Comparison of ENCODE assay signal across 10 cellular contexts in genomic region chr1:43269627-43270375, GRCh38. TPM values are rescaled to one million over a fixed set of nuclear protein-coding genes. Genes with fewer than 3 reads are reported as not detected.
DNase-seq lines count a peak whose midpoint lies in the region; ATAC-seq, FAIRE-seq and TF ChIP-seq lines count a peak whose summit lies in the region.
"Had no signal": no experiment of that assay in that cellular context is flagged by ENCODE, and none has a peak within 500 bp of the region (broad histone marks: within the 10 kb centered on the region; RNA-seq: fewer than 3 reads in every experiment).

Gene TMEM125, plus strand, starts transcription at chr1:43269983. Its CDS starts 2,740 bp downstream, at chr1:43272723.

- no peak within 1 kb of the TSS for H3K27ac ChIP-seq in A673 (ENCODE audit: low read depth, low read length, poor library complexity, severe bottlenecking)
- peak within 1 kb of the TSS; percentile 86 for H3K27ac ChIP-seq in GM23338 (ENCODE audit: low read depth)

- H4K20me1 ChIP-seq in GM23338 (replicated peaks; ENCODE audit: insufficient read depth), result no peaks in the 10 kb centered on the region

- H3K9me3 Mint-ChIP-seq in GM23338 (peaks cover 16% of the 10 kb centered on the region), mesothelial cell of epicardium (peaks cover 7% of the 10 kb centered on the region)

- peak within 1 kb of the TSS; percentile 38 for H2AFZ ChIP-seq in GM23338

- peak within 1 kb of the TSS; percentile 85 for H3K4me2 ChIP-seq in GM23338

- H3K27me3 Mint-ChIP-seq in GM23338 (ENCODE audit: insufficient read depth, low read depth, poor library complexity) (peaks cover 7% of the 10 kb centered on the region), mesothelial cell of epicardium (ENCODE audit: low read depth) (peaks cover 3% of the 10 kb centered on the region)

- intact Hi-C loops in A673 (cut with micrococcal nuclease; ENCODE audit: unreplicated experiment), result no loop called here

- H3K4me3 Mint-ChIP-seq in GM23338, result peak within 1 kb of the TSS; percentile 94
- peak within 1 kb of the TSS; percentile 77 for H3K4me3 Mint-ChIP-seq in mesothelial cell of epicardium

- CTCF ChIA-PET in A673 (lab: Charles Lee), result no interaction called here

- TF ChIP-seq POLR2A in GM12891 (IDR thresholded peaks at IDR 0.05; ENCODE audit: low read depth, low read length), result no peak

- H3K4me1 ChIP-seq in A673 (ENCODE audit: insufficient read depth, low read length, poor library complexity, severe bottlenecking) (peaks cover 9% of the 10 kb centered on the region), GM23338 (ENCODE audit: insufficient read depth) (peaks cover 16% of the 10 kb centered on the region)

- H3K4me1 Mint-ChIP-seq in GM23338 (peaks cover 30% of the 10 kb centered on the region), mesothelial cell of epicardium (peaks cover 33% of the 10 kb centered on the region)

- BruUV-seq in A673 (replicated peaks; lab: Mats Ljungman, UMichigan), result no TSS peak

- peak within 1 kb of the TSS; percentile 15 for H3K4me3 ChIP-seq in A673 (ENCODE audit: low read depth, low read length, poor library complexity, severe bottlenecking)
- peak within 1 kb of the TSS; percentile 59 for H3K4me3 ChIP-seq in GM23338
- H3K4me3 ChIP-seq in choroid plexus epithelial cell (ENCODE audit: low read depth, low read length), result peak within 1 kb of the TSS; percentile 27

- H3K79me2 ChIP-seq in GM23338 (replicated peaks; ENCODE audit: insufficient read depth), result 0 out of 2 replicates have a peak, but pooled peaks cover 3% of the 10 kb centered on the region

- H3F3A ChIP-seq in GM23338 (replicated peaks; ENCODE audit: low read depth), result 0 out of 2 replicates have a peak, but pooled peaks cover 5% of the 10 kb centered on the region

- FAIRE-seq in GM12891 (lab: Jason Lieb, UNC), result no peak

- no peak for TF ChIP-seq CTCF in A673 (conservative IDR thresholded peaks at IDR 0.05; ENCODE audit: low read depth, low read length)
- TF ChIP-seq CTCF in GM23338 (conservative IDR thresholded peaks at IDR 0.05; ENCODE audit: low read depth in 2 of 2), result no peak
- no peak for TF ChIP-seq CTCF in choroid plexus epithelial cell (conservative IDR thresholded peaks at IDR 0.05; ENCODE audit: low read depth, low read length)
- TF ChIP-seq CTCF in mesothelial cell of epicardium (IDR thresholded peaks at IDR 0.05; ENCODE audit: unreplicated experiment), result no peak

- H3K36me3 ChIP-seq in A673 (ENCODE audit: insufficient read depth, low read length, poor library complexity, severe bottlenecking) (no peaks in the 10 kb centered on the region), GM23338 (ENCODE audit: insufficient read depth) (no peaks in the 10 kb centered on the region)

- H3K27me3 ChIP-seq in A673 (replicated peaks; ENCODE audit: insufficient read depth, low read depth, low read length, poor library complexity) (no peaks in the 10 kb centered on the region), GM23338 (ENCODE audit: insufficient read depth) (no peaks in the 10 kb centered on the region)

- no peaks in the 10 kb centered on the region for H3K9me3 ChIP-seq in A673 (ENCODE audit: low read depth, low read length, poor library complexity, severe bottlenecking)

- H3K27ac Mint-ChIP-seq in GM23338 (peak within 1 kb of the TSS; percentile 98), mesothelial cell of epicardium (peak within 1 kb of the TSS; percentile 98)

- H3K36me3 Mint-ChIP-seq in GM23338 (ENCODE audit: low read depth) (peaks cover 24% of the 10 kb centered on the region), mesothelial cell of epicardium (no peaks in the 10 kb centered on the region)

- POLR2A ChIA-PET in A673 (lab: Charles Lee; ENCODE audit: low non-redundant PET), result no interaction called here

- ATAC-seq in GM23338, result no peak

- no peak for DNase-seq in A673 (ENCODE audit: low spot score)
- peak; percentile 15 for DNase-seq in GM23338 (ENCODE audit: low spot score)
- DNase-seq in choroid plexus epithelial cell (ENCODE audit: low read depth), result no peak
- no peak for DNase-seq in mesothelial cell of epicardium (ENCODE audit: low spot score in 2 of 2, unreplicated experiment in 2 of 2)
- DNase-seq in SIG-M5 treated with dmso at 0.1 percent for 504 hours (lab: John Stamatoyannopoulos, UW; ENCODE audit: unreplicated experiment), result no peak
- DNase-seq in GM12891 (ENCODE audit: insufficient read length, low spot score), result no peak
- no peak for DNase-seq in EL
- DNase-seq in AG08395 (ENCODE audit: low spot score), result no peak
- DNase-seq: stimulated activated naive CD4-positive, alpha-beta T cell treated with Interleukin-2 at 50 U/mL for 16 hours had no signal

- 0 out of 2 replicates have a peak, but pooled peaks cover 3% of the 10 kb centered on the region for H3K9me2 ChIP-seq in GM23338 (ENCODE audit: insufficient read depth)

TF ChIP-seq in GM12891, 5 proteins besides CTCF, POLR2A, EP300 and RAD21:
- TF ChIP-seq SPI1 (IDR thresholded peaks at IDR 0.05; ENCODE audit: low read depth, low read length) (no peak), POU2F2 (IDR thresholded peaks at IDR 0.05; ENCODE audit: low read depth, low read length) (no peak), PAX5 (IDR thresholded peaks at IDR 0.05; ENCODE audit: insufficient read depth, low read length, severe bottlenecking) (no peak), POLR2AphosphoS5 (IDR thresholded peaks at IDR 0.05; ENCODE audit: low read depth, low read length) (no peak), TAF1 (IDR thresholded peaks at IDR 0.05; ENCODE audit: low read depth, low read length) (no peak)

RNA-seq across cellular contexts. Expression of gene TMEM125, which starts in this region (rescaled TPM):
- total RNA-seq in A673 (2021) (not detected in 2 replicates), mesothelial cell of epicardium (7.6 to 9.2 TPM (median 7.7 TPM) in 3 replicates)
- 31.4 and 39.3 TPM in 2 replicates for total RNA-seq in GM23338 (2014; rRNA removed; shearing (Covaris generic))
- 16.2 and 16.8 TPM in 2 replicates for polyA plus RNA-seq in GM23338 (2016; fragmentation: Nextera tagmentation; extraction: Ambion mirVana)
- polyA plus RNA-seq in GM12891 (2012; ENCODE audit: low read depth, missing spikeins), result not detected
- total RNA-seq: osteoblast had no signal
